ENCODE assay signal across 18 cellular contexts in genomic region chr1:115166531-115167091, GRCh38.
DNase-seq lines count a peak whose midpoint lies in the region; ATAC-seq, FAIRE-seq and TF ChIP-seq lines count a peak whose summit lies in the region.
"Had no signal": no experiment of that assay in that cellular context is flagged by ENCODE, and none has a peak within 500 bp of the region (broad histone marks: within the 10 kb centered on the region; RNA-seq: fewer than 3 reads in every experiment).

No MANE protein-coding gene starts in this region.

- H3K27me3 ChIP-seq in GM23248 (replicated peaks; ENCODE audit: insufficient read depth) (no peaks in the 10 kb centered on the region), endothelial cell of umbilical vein (ENCODE audit: control insufficient read depth in 2 of 2, insufficient read depth in 2 of 2, low read length in 2 of 2) (no peaks in the 10 kb centered on the region)

- H3K36me3 Mint-ChIP-seq in activated CD4-positive, alpha-beta T cell treated with anti-CD3 and anti-CD28 coated beads for 36 hours (ENCODE audit: low read depth): no peaks in the 10 kb centered on the region

- CTCF ChIA-PET in endothelial cell of umbilical vein (lab: Charles Lee): interaction anchor here (1.0 kb wide), 1 partner anchor 11 kb away, joined by 3 read pairs; no protein-coding TSS in a partner anchor
- CTCF ChIA-PET in activated CD4-positive, alpha-beta T cell treated with anti-CD3 and anti-CD28 coated beads for 36 hours (lab: Charles Lee): no interaction called here

- no peaks in the 10 kb centered on the region for H3K9me3 Mint-ChIP-seq in activated CD4-positive, alpha-beta T cell treated with anti-CD3 and anti-CD28 coated beads for 36 hours (ENCODE audit: low read depth)
- H3K9me3 Mint-ChIP-seq: nephron had no signal

- POLR2A ChIA-PET in endothelial cell of umbilical vein (lab: Charles Lee): no interaction called here
- POLR2A ChIA-PET in activated CD4-positive, alpha-beta T cell treated with anti-CD3 and anti-CD28 coated beads for 36 hours (lab: Charles Lee): no interaction called here

- BruUV-seq in endothelial cell of umbilical vein (replicated peaks; lab: Mats Ljungman, UMichigan): no TSS peak

- dilution Hi-C loops in endothelial cell of umbilical vein (cut with MboI; ENCODE audit: extremely low pct_ligation_motif_present, low sequenced_read_pairs): no loop called here

- H4K20me1 ChIP-seq in GM23248 (ENCODE audit: insufficient read depth) (no peaks in the 10 kb centered on the region), endothelial cell of umbilical vein (replicated peaks; ENCODE audit: control insufficient read depth, extremely low read depth, insufficient read depth, low read length) (no peaks in the 10 kb centered on the region)

- H3K4me1 ChIP-seq in GM23248 (ENCODE audit: insufficient read depth): peaks cover 61% of the 10 kb centered on the region
- H3K4me1 ChIP-seq in endothelial cell of umbilical vein (ENCODE audit: control insufficient read depth, extremely low read depth, insufficient read depth, low read length): peaks cover 44% of the 10 kb centered on the region
- H3K4me1 ChIP-seq in mesodermal cell (ENCODE audit: control insufficient read depth, insufficient read depth, low read length, poor library complexity, severe bottlenecking): peaks cover 36% of the 10 kb centered on the region
- H3K4me1 ChIP-seq: lower lobe of right lung had no signal

- no peak overlapping the region for H3K27ac Mint-ChIP-seq in activated CD4-positive, alpha-beta T cell treated with anti-CD3 and anti-CD28 coated beads for 36 hours
- H3K27ac Mint-ChIP-seq: nephron had no signal

- intact Hi-C loops in endothelial cell of umbilical vein (cut with micrococcal nuclease): no loop called here
- intact Hi-C loops in activated CD4-positive, alpha-beta T cell treated with anti-CD3 and anti-CD28 coated beads for 36 hours (cut with DNase I, micrococcal nuclease): no loop called here

- no peak for TF ChIP-seq CTCF in endothelial cell of umbilical vein (IDR thresholded peaks at IDR 0.05; ENCODE audit: extremely low read depth in 1 of 2, insufficient read depth in 1 of 2, low read depth in 1 of 2, low read length in 2 of 2)

- in situ Hi-C loops in GM23248 (cut with MboI): no loop called here

- FAIRE-seq in RCC 7860 (lab: Jason Lieb, UNC): no peak
- peak; percentile 80 for FAIRE-seq in endothelial cell of umbilical vein (lab: Jason Lieb, UNC)

- no peak overlapping the region for H3K4me2 ChIP-seq in GM23248 (ENCODE audit: unreplicated experiment)
- H3K4me2 ChIP-seq in endothelial cell of umbilical vein (ENCODE audit: insufficient read depth, low read length): peak overlapping the region; percentile 69
- H3K4me2 ChIP-seq: PC-9 had no signal

- H3K36me3 ChIP-seq in GM23248 (ENCODE audit: low read depth) (no peaks in the 10 kb centered on the region), endothelial cell of umbilical vein (ENCODE audit: control insufficient read depth in 2 of 2, extremely low read depth in 1 of 2, insufficient read depth in 2 of 2, low read length in 2 of 2) (no peaks in the 10 kb centered on the region), mesodermal cell (ENCODE audit: control insufficient read depth, insufficient read depth, low read length) (no peaks in the 10 kb centered on the region)
- H3K36me3 ChIP-seq: lower lobe of right lung, WERI-Rb-1 had no signal

- TF ChIP-seq POLR2A in endothelial cell of umbilical vein (IDR thresholded peaks at IDR 0.05; ENCODE audit: low read depth, low read length): no peak

- no peak overlapping the region for H2AFZ ChIP-seq in GM23248
- no peak overlapping the region for H2AFZ ChIP-seq in endothelial cell of umbilical vein (ENCODE audit: low read depth, low read length)
- H2AFZ ChIP-seq: PC-9 had no signal

- DNase-seq in GM23248 (peak; percentile 62), RCC 7860 (ENCODE audit: low spot score) (peak; percentile 43), endothelial cell of umbilical vein (ENCODE audit: low read depth, low spot score) (peak; percentile 39)
- DNase-seq in activated CD4-positive, alpha-beta T cell treated with anti-CD3 and anti-CD28 coated beads for 36 hours: no peak
- DNase-seq: activated CD8-positive, alpha-beta memory T cell treated with anti-CD3 and anti-CD28 coated beads for 24 hours; activated gamma-delta T cell; C1 segment of cervical spinal cord; cortex of kidney; lower lobe of right lung; NCI-H2107; NCI-H69; retina; WERI-Rb-1 had no signal

- H3K79me2 ChIP-seq in GM23248 (ENCODE audit: insufficient read depth) (no peaks in the 10 kb centered on the region), endothelial cell of umbilical vein (ENCODE audit: control insufficient read depth, insufficient read depth, low read length) (no peaks in the 10 kb centered on the region)

- H3K9me3 ChIP-seq in GM23248 (ENCODE audit: low read depth) (no peaks in the 10 kb centered on the region), endothelial cell of umbilical vein (replicated peaks; ENCODE audit: control insufficient read depth, insufficient read depth, low read length) (no peaks in the 10 kb centered on the region), mesodermal cell (ENCODE audit: control insufficient read depth, low read length) (peaks cover 3% of the 10 kb centered on the region)
- H3K9me3 ChIP-seq: lower lobe of right lung had no signal

- peaks cover 2% of the 10 kb centered on the region; the same call in 1 of the 2 replicates for H3K9me2 ChIP-seq in GM23248 (ENCODE audit: insufficient read depth)

- H3K27me3 Mint-ChIP-seq in activated CD4-positive, alpha-beta T cell treated with anti-CD3 and anti-CD28 coated beads for 36 hours: peaks cover 33% of the 10 kb centered on the region

- H3K4me1 Mint-ChIP-seq in activated CD4-positive, alpha-beta T cell treated with anti-CD3 and anti-CD28 coated beads for 36 hours: peaks cover 3% of the 10 kb centered on the region

- H3K27ac ChIP-seq in GM23248 (peak overlapping the region; percentile 95), endothelial cell of umbilical vein (ENCODE audit: insufficient read depth, low read depth, low read length) (peak overlapping the region; percentile 89), mesodermal cell (ENCODE audit: low read depth, low read length, severe bottlenecking) (peak overlapping the region; percentile 43)
- H3K27ac ChIP-seq: lower lobe of right lung had no signal

- no peak overlapping the region for H3K4me3 Mint-ChIP-seq in activated CD4-positive, alpha-beta T cell treated with anti-CD3 and anti-CD28 coated beads for 36 hours
- H3K4me3 Mint-ChIP-seq: nephron had no signal

- H3F3A ChIP-seq in GM23248 (ENCODE audit: insufficient read depth): peaks cover 57% of the 10 kb centered on the region

- H3K4me3 ChIP-seq in GM23248 (no peak overlapping the region), endothelial cell of umbilical vein (replicated peaks in 1 of 3; ENCODE audit: insufficient read depth in 1 of 3, low read depth in 1 of 3, low read length in 3 of 3) (no peak overlapping the region), mesodermal cell (ENCODE audit: extremely low read depth, insufficient read depth, low read length, poor library complexity, severe bottlenecking) (no peak overlapping the region)
- H3K4me3 ChIP-seq: lower lobe of right lung, PC-9 had no signal

- H3K9ac ChIP-seq in GM23248: 0 out of 2 replicates have a peak overlapping the region, but pooled peaks have one; percentile 25
- H3K9ac ChIP-seq in endothelial cell of umbilical vein (replicated peaks; ENCODE audit: extremely low read depth, insufficient read depth, low read length): peak overlapping the region; percentile 34

- ATAC-seq in HG03520 (IDR thresholded peaks at IDR 0.05; ENCODE audit: unreplicated experiment) (no peak), GM21515 (IDR thresholded peaks at IDR 0.05; ENCODE audit: unreplicated experiment) (no peak)
- no peak for ATAC-seq in activated CD4-positive, alpha-beta T cell treated with anti-CD3 and anti-CD28 coated beads for 36 hours
- ATAC-seq: lower lobe of right lung had no signal

- no peaks in the 10 kb centered on the region for H3K9me1 ChIP-seq in endothelial cell of umbilical vein (replicated peaks; ENCODE audit: control insufficient read depth, extremely low read depth, insufficient read depth, low read length)

TF ChIP-seq in endothelial cell of umbilical vein, 7 proteins besides CTCF, POLR2A, EP300 and RAD21:
- no peak for TF ChIP-seq MYC (IDR thresholded peaks at IDR 0.05; ENCODE audit: low read depth, low read length)

Comparison
In these comparisons a context has a peak if more than half of its experiments do, and no peak if none do; other contexts are left out.
1. H3K27ac ChIP-seq: peak in every context shown above with its lines; median percentile 95 in GM23248; 89 in endothelial cell of umbilical vein; 43 in mesodermal cell.